Comparison of ENCODE assay signal across 15 cellular contexts in the genomic region with DNA sequence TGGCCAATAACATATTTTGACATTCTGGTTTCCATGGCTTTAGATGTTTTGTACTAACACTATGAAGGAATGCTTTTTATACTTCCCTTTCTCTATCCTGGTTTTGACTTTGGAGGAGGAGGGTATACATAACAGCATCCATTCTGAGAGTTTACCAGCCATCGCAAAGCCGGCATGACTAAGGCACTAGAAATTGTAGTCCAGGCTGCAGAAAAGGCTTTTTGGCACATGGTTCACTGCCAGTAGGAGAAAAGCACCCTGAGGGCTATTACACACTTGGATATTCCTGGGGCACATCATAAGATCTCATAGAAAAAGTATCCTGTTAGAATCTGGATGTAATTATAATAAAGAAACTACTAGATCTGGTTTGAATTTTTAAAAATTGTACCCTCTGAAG.
DNase-seq lines count a peak whose midpoint lies in the region; ATAC-seq and TF ChIP-seq lines count a peak whose summit lies in the region.
"Had no signal": no experiment of that assay in that cellular context is flagged by ENCODE, and none has a peak within 500 bp of the region (broad histone marks: within the 10 kb centered on the region; RNA-seq: fewer than 3 reads in every experiment).

No MANE protein-coding gene starts in this region.

- ATAC-seq in activated naive CD4-positive, alpha-beta T cell treated with anti-CD3 and anti-CD28 coated beads, Interleukin-2, amount 50 U/mL, for 72 hours, result no peak
- ATAC-seq in HG03457 (IDR thresholded peaks at IDR 0.05; ENCODE audit: unreplicated experiment), result no peak
- ATAC-seq: heart left ventricle had no signal

- H3K27me3 Mint-ChIP-seq in activated naive CD4-positive, alpha-beta T cell treated with anti-CD3 and anti-CD28 coated beads, Interleukin-2, amount 10 ng/mL, durations not matched to agents 7 days and 5 days, result no peaks in the 10 kb centered on the region

- peak overlapping the region; percentile 37 for H3K27ac Mint-ChIP-seq in activated naive CD4-positive, alpha-beta T cell treated with anti-CD3 and anti-CD28 coated beads, Interleukin-2, amount 10 ng/mL, durations not matched to agents 7 days and 5 days
- H3K27ac Mint-ChIP-seq in activated naive CD4-positive, alpha-beta T cell treated with anti-CD3 and anti-CD28 coated beads, Interleukin-2, amount 50 U/mL, for 72 hours, result no peak overlapping the region

- no peaks in the 10 kb centered on the region for H3K9me3 Mint-ChIP-seq in activated naive CD4-positive, alpha-beta T cell treated with anti-CD3 and anti-CD28 coated beads, Interleukin-2, amount 10 ng/mL, durations not matched to agents 7 days and 5 days
- no peaks in the 10 kb centered on the region for H3K9me3 Mint-ChIP-seq in activated naive CD4-positive, alpha-beta T cell treated with anti-CD3 and anti-CD28 coated beads, Interleukin-2, amount 50 U/mL, for 72 hours

- no peak overlapping the region for H3K4me3 ChIP-seq in fibroblast of mammary gland (ENCODE audit: control insufficient read depth, low read depth, low read length)
- H3K4me3 ChIP-seq: dorsolateral prefrontal cortex, heart left ventricle, uterus had no signal

- CTCF ChIA-PET in activated naive CD4-positive, alpha-beta T cell treated with anti-CD3 and anti-CD28 coated beads, Interleukin-2, amount 10 ng/mL, durations not matched to agents 7 days and 5 days (lab: Charles Lee), result no interaction called here

- no peak for TF ChIP-seq CTCF in fibroblast of mammary gland (conservative IDR thresholded peaks at IDR 0.05; ENCODE audit: control insufficient read depth, insufficient read depth, low read depth, low read length)

- H3K4me3 Mint-ChIP-seq in activated naive CD4-positive, alpha-beta T cell treated with anti-CD3 and anti-CD28 coated beads, Interleukin-2, amount 10 ng/mL, durations not matched to agents 7 days and 5 days, result no peak overlapping the region

- DNase-seq in activated naive CD4-positive, alpha-beta T cell treated with anti-CD3 and anti-CD28 coated beads, Interleukin-2, amount 10 ng/mL, durations not matched to agents 7 days and 5 days, result no peak
- DNase-seq in activated naive CD4-positive, alpha-beta T cell treated with anti-CD3 and anti-CD28 coated beads, Interleukin-2, amount 50 U/mL, for 72 hours (ENCODE audit: low spot score in 2 of 2), result no peak
- DNase-seq in SK-MEL-5 (ENCODE audit: low read depth, low spot score) (peak; percentile 27), fibroblast of mammary gland (ENCODE audit: low read depth) (peak; percentile 49), smooth muscle cell of the brain vasculature (ENCODE audit: low read depth, low spot score) (peak; percentile 10), GDM1 (lab: John Stamatoyannopoulos, UW) (no peak), superior temporal gyrus (ENCODE audit: extremely low spot score) (no peak)
- DNase-seq: activated CD4-positive, alpha-beta T cell treated with anti-CD3 and anti-CD28 coated beads for 1 hour; activated gamma-delta T cell treated with Interleukin-2 at 50 U/mL for 16 hours; dorsolateral prefrontal cortex; heart left ventricle; KBM-7; NCI-H2029; uterus had no signal

- peaks cover 42% of the 10 kb centered on the region for H3K4me1 Mint-ChIP-seq in activated naive CD4-positive, alpha-beta T cell treated with anti-CD3 and anti-CD28 coated beads, Interleukin-2, amount 10 ng/mL, durations not matched to agents 7 days and 5 days

- in situ Hi-C loops in SK-MEL-5 (cut with HindIII; ENCODE audit: low pct_unique_long_range_greater_than_20kb, low sequenced_read_pairs), result no loop called here

- H3K36me3 Mint-ChIP-seq in activated naive CD4-positive, alpha-beta T cell treated with anti-CD3 and anti-CD28 coated beads, Interleukin-2, amount 10 ng/mL, durations not matched to agents 7 days and 5 days, result peaks cover 71% of the 10 kb centered on the region
- peaks cover 10 to 46% of the 10 kb centered on the region in 2 donors for H3K36me3 Mint-ChIP-seq in activated naive CD4-positive, alpha-beta T cell treated with anti-CD3 and anti-CD28 coated beads, Interleukin-2, amount 50 U/mL, for 72 hours

Comparison
In these comparisons a context has a peak if more than half of its experiments do, and no peak if none do; other contexts are left out.
1. DNase-seq: peak in SK-MEL-5 (single experiment), fibroblast of mammary gland (single experiment) and smooth muscle cell of the brain vasculature (single experiment); none in activated naive CD4-positive, alpha-beta T cell treated with anti-CD3 and anti-CD28 coated beads, Interleukin-2, amount 10 ng/mL, durations not matched to agents 7 days and 5 days (single experiment), activated naive CD4-positive, alpha-beta T cell treated with anti-CD3 and anti-CD28 coated beads, Interleukin-2, amount 50 U/mL, for 72 hours (0 of 2), GDM1 (single experiment) and superior temporal gyrus (single experiment).